In the genomic region with DNA sequence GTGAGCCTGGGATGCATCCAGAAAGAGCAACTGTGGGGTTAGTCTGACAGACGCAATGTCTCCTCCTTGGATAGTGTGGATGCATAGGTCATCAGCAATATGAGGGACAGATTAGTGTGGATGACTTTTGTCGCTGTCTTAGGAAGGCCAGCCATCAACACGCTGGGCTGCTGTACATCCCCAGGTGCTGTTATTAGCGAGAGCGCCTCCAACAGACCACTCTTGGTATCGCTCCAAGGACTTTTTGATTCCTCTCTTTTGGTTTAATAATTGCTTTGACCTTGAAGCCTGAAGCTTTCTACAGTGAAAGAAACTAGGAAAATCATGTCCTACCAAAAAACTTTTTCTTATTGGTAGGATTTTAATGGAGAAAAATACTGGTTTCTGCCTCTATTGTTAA, we compare ENCODE assay signal across 14 cellular contexts.
A peak's percentile ranks its signal among the peaks of the same experiment; 100 is the strongest.
DNase-seq lines count a peak whose midpoint lies in the region; ATAC-seq and TF ChIP-seq lines count a peak whose summit lies in the region.
"Had no signal": no experiment of that assay in that cellular context is flagged by ENCODE, and none has a peak within 500 bp of the region (broad histone marks: within the 10 kb centered on the region; RNA-seq: fewer than 3 reads in every experiment).

No MANE protein-coding gene starts in this region.

- DNase-seq in Caco-2 (no peak), cardiac fibroblast (ENCODE audit: low read depth in 2 of 2) (no peak), osteocyte (ENCODE audit: extremely low spot score, unreplicated experiment) (no peak), GM19240 (ENCODE audit: insufficient read length, low spot score) (no peak), posterior cingulate gyrus (no peak)
- DNase-seq: activated CD4-positive, CD25-positive, alpha-beta regulatory T cell treated with anti-CD3 and anti-CD28 coated beads, Interleukin-2, amount 50 U/mL, for 72 hours; KBM-7; NCI-H2029 treated with DMSO at 0.1 percent for 48 hours had no signal

- ATAC-seq in GM21360 (IDR thresholded peaks at IDR 0.05; ENCODE audit: unreplicated experiment) (no peak), HG03378 (IDR thresholded peaks at IDR 0.05; ENCODE audit: unreplicated experiment) (no peak)

- H3K79me2 ChIP-seq in KMS-11 (ENCODE audit: insufficient read depth, low read depth): no peaks in the 10 kb centered on the region

- H3K27me3 Mint-ChIP-seq in Caco-2 (ENCODE audit: insufficient read depth, unreplicated experiment): no peaks in the 10 kb centered on the region
- no peaks in the 10 kb centered on the region for H3K27me3 Mint-ChIP-seq in osteocyte (ENCODE audit: unreplicated experiment)
- H3K27me3 Mint-ChIP-seq: activated T-helper 17 cell treated with anti-CD3 and anti-CD28 coated beads, Interleukin-2, amount 50 U/mL, for 72 hours had no signal

- H3K4me2 ChIP-seq in KMS-11: no peak overlapping the region

- TF ChIP-seq CTCF in Caco-2 (IDR thresholded peaks at IDR 0.05; ENCODE audit: insufficient read depth in 1 of 2, low read depth in 1 of 2, low read length in 1 of 2, severe bottlenecking in 1 of 2, unreplicated experiment in 1 of 2): peak in 1 of 2 experiments; percentile 21
- TF ChIP-seq CTCF in KMS-11 (conservative IDR thresholded peaks at IDR 0.05; ENCODE audit: low read depth, low read length): peak; percentile 16; the same call in 1 of the 2 replicates
- peak; percentile 12 for TF ChIP-seq CTCF in cardiac fibroblast (IDR thresholded peaks at IDR 0.05; ENCODE audit: low read depth, low read length)
- TF ChIP-seq CTCF in osteocyte (IDR thresholded peaks at IDR 0.05): peak; percentile 6

- H3K36me3 ChIP-seq in Caco-2 (ENCODE audit: control insufficient read depth, insufficient read depth, low read length) (no peaks in the 10 kb centered on the region), KMS-11 (ENCODE audit: insufficient read depth) (no peaks in the 10 kb centered on the region)
- H3K36me3 ChIP-seq: breast epithelium had no signal

- H3K4me3 ChIP-seq in Caco-2 (ENCODE audit: low read depth, low read length): no peak overlapping the region
- no peak overlapping the region for H3K4me3 ChIP-seq in KMS-11 (IDR thresholded peaks at IDR 0.05; ENCODE audit: insufficient read depth, low read depth, low read length)
- no peak overlapping the region for H3K4me3 ChIP-seq in cardiac fibroblast (replicated peaks in 1 of 2; ENCODE audit: low read depth in 2 of 2, low read length in 2 of 2)
- H3K4me3 ChIP-seq: breast epithelium, lung had no signal

- H3K4me1 Mint-ChIP-seq in Caco-2 (ENCODE audit: low read depth, unreplicated experiment): peaks cover 6% of the 10 kb centered on the region
- peaks cover 35% of the 10 kb centered on the region for H3K4me1 Mint-ChIP-seq in osteocyte (ENCODE audit: unreplicated experiment)

- H3K27ac ChIP-seq in KMS-11: no peak overlapping the region
- H3K27ac ChIP-seq: breast epithelium had no signal

- H3K4me1 ChIP-seq in Caco-2 (peaks cover 4% of the 10 kb centered on the region), KMS-11 (ENCODE audit: low read depth, poor library complexity, severe bottlenecking) (peaks cover 8% of the 10 kb centered on the region)
- H3K4me1 ChIP-seq: breast epithelium had no signal

- no peaks in the 10 kb centered on the region for H4K20me1 ChIP-seq in KMS-11 (ENCODE audit: insufficient read depth)

- H3K36me3 Mint-ChIP-seq in Caco-2 (ENCODE audit: insufficient read depth, unreplicated experiment) (peaks cover 17% of the 10 kb centered on the region), osteocyte (ENCODE audit: unreplicated experiment) (no peaks in the 10 kb centered on the region)

- no peak overlapping the region for H3K9ac ChIP-seq in KMS-11

- H3K27ac Mint-ChIP-seq in Caco-2 (ENCODE audit: unreplicated experiment) (peak overlapping the region; percentile 71), osteocyte (ENCODE audit: unreplicated experiment) (no peak overlapping the region)
- H3K27ac Mint-ChIP-seq: activated T-helper 17 cell treated with anti-CD3 and anti-CD28 coated beads, Interleukin-2, amount 50 U/mL, for 72 hours had no signal

- no peak overlapping the region for H2AFZ ChIP-seq in KMS-11 (ENCODE audit: low read depth)

- no TSS peak for BruUV-seq in Caco-2 (replicated peaks; lab: Mats Ljungman, UMichigan)

- H3K27me3 ChIP-seq in Caco-2 (replicated peaks; ENCODE audit: control insufficient read depth, insufficient read depth, low read length) (no peaks in the 10 kb centered on the region), KMS-11 (ENCODE audit: insufficient read depth, low read depth) (no peaks in the 10 kb centered on the region)
- H3K27me3 ChIP-seq: breast epithelium had no signal

- no peaks in the 10 kb centered on the region for H3K9me3 ChIP-seq in Caco-2
- H3K9me3 ChIP-seq: breast epithelium had no signal

- CTCF ChIA-PET in Caco-2 (lab: Charles Lee): no interaction called here

- POLR2A ChIA-PET in Caco-2 (lab: Charles Lee): no interaction called here

- no peaks in the 10 kb centered on the region for H3K9me3 Mint-ChIP-seq in Caco-2 (ENCODE audit: unreplicated experiment)
- no peaks in the 10 kb centered on the region for H3K9me3 Mint-ChIP-seq in osteocyte (ENCODE audit: unreplicated experiment)
- H3K9me3 Mint-ChIP-seq: activated T-helper 17 cell treated with anti-CD3 and anti-CD28 coated beads, Interleukin-2, amount 50 U/mL, for 72 hours had no signal

- H3K4me3 Mint-ChIP-seq in Caco-2 (ENCODE audit: unreplicated experiment) (no peak overlapping the region), osteocyte (ENCODE audit: unreplicated experiment) (no peak overlapping the region)

- intact Hi-C loops in Caco-2 (cut with micrococcal nuclease; ENCODE audit: unreplicated experiment) (no loop called here), posterior cingulate gyrus (cut with DNase I) (no loop called here)
